Comparison of ENCODE assay signal across 13 cellular contexts in genomic region chr1:39877231-39877778, GRCh38. TPM values are rescaled to one million over a fixed set of nuclear protein-coding genes. Genes with fewer than 3 reads are reported as not detected.
DNase-seq lines count a peak whose midpoint lies in the region; ATAC-seq and TF ChIP-seq lines count a peak whose summit lies in the region.
"Had no signal": no experiment of that assay in that cellular context is flagged by ENCODE, and none has a peak within 500 bp of the region (broad histone marks: within the 10 kb centered on the region; RNA-seq: fewer than 3 reads in every experiment).

No MANE protein-coding gene starts in this region.

- peak; percentile 40 for DNase-seq in CD1c-positive myeloid dendritic cell (ENCODE audit: extremely low spot score)
- peak; percentile 94 for DNase-seq in LNCaP clone FGC (ENCODE audit: low read depth)
- DNase-seq in naive B cell: no peak
- DNase-seq in Kasumi-1 (lab: John Stamatoyannopoulos, UW): no peak
- no peak for DNase-seq in NCI-H748 treated with DMSO at 0.1 percent for 48 hours (lab: John Stamatoyannopoulos, UW)
- no peak for DNase-seq in stimulated activated CD4-positive, alpha-beta T cell treated with anti-CD3 and anti-CD28 coated beads, Interleukin-15, amount 100 ng/mL, for 24 hours
- DNase-seq: CD4-positive, CD25-positive, alpha-beta regulatory T cell; NCI-H526; pancreas had no signal

- H3K4me1 Mint-ChIP-seq in naive B cell: peaks cover 48 to 72% (median 65%) of the 10 kb centered on the region in 3 donors

- no peak for ATAC-seq in naive B cell (ENCODE audit: low read depth in 2 of 2)
- ATAC-seq in HG03565 (IDR thresholded peaks at IDR 0.05; ENCODE audit: unreplicated experiment): no peak
- ATAC-seq: activated naive CD4-positive, alpha-beta T cell treated with anti-CD3 and anti-CD28 coated beads, Interleukin-2, amount 50 U/mL, for 72 hours had no signal

- H3K27ac Mint-ChIP-seq in naive B cell: peak overlapping the region in 4 of 6 donors; percentile 27 to 66 (median 42)
- H3K27ac Mint-ChIP-seq: activated naive CD4-positive, alpha-beta T cell treated with anti-CD3 and anti-CD28 coated beads, Interleukin-2, amount 50 U/mL, for 72 hours; T-helper 1 cell treated with Interleukin-12 subunit alpha and Interleukin-12 subunit beta and Interleukin-4 antibody, amounts not matched to agents 30 μg/mL and 1 μg/mL, for 36 hours had no signal

- H3K4me3 Mint-ChIP-seq in naive B cell: peak overlapping the region in 2 of 8 donors; percentile 24 to 56
- H3K4me3 Mint-ChIP-seq: T-helper 1 cell treated with Interleukin-12 subunit alpha and Interleukin-12 subunit beta and Interleukin-4 antibody, amounts not matched to agents 30 μg/mL and 1 μg/mL, for 36 hours had no signal

- H3K27me3 Mint-ChIP-seq in naive B cell: no peaks in the 10 kb centered on the region
- H3K27me3 Mint-ChIP-seq: CD4-positive, CD25-positive, alpha-beta regulatory T cell had no signal

- peak overlapping the region; percentile 17 for H3K27ac ChIP-seq in angular gyrus (ENCODE audit: low read depth, low read length)

- H3K9me3 Mint-ChIP-seq in naive B cell: no peaks in the 10 kb centered on the region
- H3K9me3 Mint-ChIP-seq: activated naive CD4-positive, alpha-beta T cell treated with anti-CD3 and anti-CD28 coated beads, Interleukin-2, amount 50 U/mL, for 72 hours; CD4-positive, CD25-positive, alpha-beta regulatory T cell; T-helper 1 cell treated with Interleukin-12 subunit alpha and Interleukin-12 subunit beta and Interleukin-4 antibody, amounts not matched to agents 30 μg/mL and 1 μg/mL, for 36 hours had no signal

- H3K4me3 ChIP-seq in LNCaP clone FGC (ENCODE audit: low read depth, low read length): no peak overlapping the region
- H3K4me3 ChIP-seq: pancreas had no signal

- H3K36me3 Mint-ChIP-seq in naive B cell: no peaks in the 10 kb centered on the region

- no peak for TF ChIP-seq CTCF in LNCaP clone FGC (IDR thresholded peaks at IDR 0.05; ENCODE audit: control insufficient read depth, extremely low read depth, insufficient read depth)

RNA-seq across cellular contexts. Expression of gene TRIT1, which starts 6.0 kb away (rescaled TPM):
- polyA plus RNA-seq in naive B cell (ENCODE audit: low read depth in 6 of 6): 10 to 100 TPM in 1 of 6 donors, 1 to 10 TPM in 5; 4.4 to 10.2 (median 6.9) TPM

RNA-seq across cellular contexts. Expression of gene MYCL, which starts 24.4 kb away (rescaled TPM):
- polyA plus RNA-seq in naive B cell (ENCODE audit: low read depth in 6 of 6): under 1 TPM in 2 of 6 donors, not detected in 4; 0.12 to 0.36 TPM

Comparison
In these comparisons a context has a peak if more than half of its experiments do, and no peak if none do; other contexts are left out.
1. DNase-seq: peak in CD1c-positive myeloid dendritic cell (single experiment) and LNCaP clone FGC (single experiment); none in naive B cell (single experiment), Kasumi-1 (0 of 2), NCI-H748 treated with DMSO at 0.1 percent for 48 hours (single experiment) and stimulated activated CD4-positive, alpha-beta T cell treated with anti-CD3 and anti-CD28 coated beads, Interleukin-15, amount 100 ng/mL, for 24 hours (single experiment).